Comparison of ENCODE assay signal across 1 cellular context in the genomic region with DNA sequence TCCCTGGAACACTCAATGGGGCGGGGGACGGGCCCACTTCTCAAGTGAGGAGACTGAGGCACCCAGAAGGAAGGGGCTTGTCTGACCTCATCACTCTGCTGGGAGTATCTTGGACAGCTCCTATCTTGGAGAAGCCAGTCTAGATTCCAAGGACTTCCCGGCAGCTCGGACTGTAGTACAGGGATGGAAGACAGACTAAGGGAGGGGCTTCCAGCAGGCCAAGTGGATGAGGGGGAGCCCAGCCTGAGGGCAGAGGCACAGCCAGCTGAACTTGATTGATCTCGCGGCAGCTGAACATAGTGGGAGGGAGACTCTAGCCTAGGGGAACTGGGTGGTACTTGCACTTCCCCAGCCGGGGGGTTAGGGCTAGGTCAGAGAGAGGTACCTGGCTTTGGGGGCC.
TF ChIP-seq lines count a peak whose summit lies in the region.

No MANE protein-coding gene starts in this region.

TF ChIP-seq in IMR-90, 13 proteins besides CTCF, POLR2A, EP300 and RAD21:
- TF ChIP-seq MXI1 (IDR thresholded peaks at IDR 0.05; ENCODE audit: borderline replicate concordance, low read depth, low read length) = no peak
- no peak for TF ChIP-seq FOS (IDR thresholded peaks at IDR 0.05; ENCODE audit: low read depth, low read length)
TF ChIP-seq in IMR-90: peak in this region for 0.
